1 cellular context compared by ENCODE assay signal in the genomic region with DNA sequence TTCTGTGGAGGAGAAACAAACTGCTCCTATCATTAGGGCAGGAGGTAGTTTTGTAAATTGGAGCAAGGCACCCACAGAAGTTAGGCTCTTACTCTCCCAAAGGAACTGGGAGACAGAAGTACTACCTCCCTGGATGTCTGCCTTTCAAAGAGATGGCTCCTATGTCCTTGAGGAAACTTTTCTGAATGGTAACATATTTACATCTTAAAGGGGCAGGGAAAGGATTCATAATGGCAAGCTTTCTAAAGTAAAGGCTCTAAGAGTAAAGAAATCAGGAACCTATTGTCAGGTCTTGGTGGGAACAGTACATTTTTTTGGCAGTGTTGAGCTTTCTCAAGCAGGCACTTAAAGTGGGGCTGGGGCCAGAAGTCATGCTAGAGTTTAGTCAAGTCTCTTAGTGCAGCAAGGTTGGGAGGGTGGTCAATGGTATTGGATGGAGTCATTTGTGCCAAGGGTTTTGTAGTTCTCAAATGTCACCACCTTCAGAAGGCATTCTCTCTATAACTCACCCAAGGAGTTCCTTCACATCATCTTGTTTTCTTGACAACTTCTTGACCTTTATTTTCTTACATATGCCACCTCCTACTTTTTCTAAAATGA.
TF ChIP-seq lines count a peak whose summit lies in the region.

No MANE protein-coding gene starts in this region.

TF ChIP-seq in K562, 482 proteins besides CTCF, POLR2A, EP300 and RAD21:
- TF ChIP-seq RFX1 (IDR thresholded peaks at IDR 0.05) (no peak), TEAD4 (IDR thresholded peaks at IDR 0.05; ENCODE audit: low read length) (no peak), TEAD4 (CRISPR knock-in tag; IDR thresholded peaks at IDR 0.05; ENCODE audit: borderline replicate concordance) (no peak), CAMTA2 (CRISPR knock-in tag; conservative IDR thresholded peaks at IDR 0.05) (no peak)
- TF ChIP-seq, protein P1, sequence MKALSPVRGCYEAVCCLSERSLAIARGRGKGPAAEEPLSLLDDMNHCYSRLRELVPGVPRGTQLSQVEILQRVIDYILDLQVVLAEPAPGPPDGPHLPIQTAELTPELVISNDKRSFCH (CRISPR knock-in tag; IDR thresholded peaks at IDR 0.05), result no peak
- TF ChIP-seq, protein P1 (tag; IDR thresholded peaks at IDR 0.05), result no peak
- TF ChIP-seq, protein P2, sequence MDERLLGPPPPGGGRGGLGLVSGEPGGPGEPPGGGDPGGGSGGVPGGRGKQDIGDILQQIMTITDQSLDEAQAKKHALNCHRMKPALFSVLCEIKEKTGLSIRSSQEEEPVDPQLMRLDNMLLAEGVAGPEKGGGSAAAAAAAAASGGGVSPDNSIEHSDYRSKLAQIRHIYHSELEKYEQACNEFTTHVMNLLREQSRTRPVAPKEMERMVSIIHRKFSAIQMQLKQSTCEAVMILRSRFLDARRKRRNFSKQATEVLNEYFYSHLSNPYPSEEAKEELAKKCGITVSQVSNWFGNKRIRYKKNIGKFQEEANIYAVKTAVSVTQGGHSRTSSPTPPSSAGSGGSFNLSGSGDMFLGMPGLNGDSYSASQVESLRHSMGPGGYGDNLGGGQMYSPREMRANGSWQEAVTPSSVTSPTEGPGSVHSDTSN (CRISPR knock-in tag; IDR thresholded peaks at IDR 0.05; ENCODE audit: low read depth), result no peak
- TF ChIP-seq, protein P2 (tag; conservative IDR thresholded peaks at IDR 0.05; ENCODE audit: low read depth), result no peak
TF ChIP-seq in K562: peak in this region for 0.
